1 cellular context compared by ENCODE assay signal in the genomic region with DNA sequence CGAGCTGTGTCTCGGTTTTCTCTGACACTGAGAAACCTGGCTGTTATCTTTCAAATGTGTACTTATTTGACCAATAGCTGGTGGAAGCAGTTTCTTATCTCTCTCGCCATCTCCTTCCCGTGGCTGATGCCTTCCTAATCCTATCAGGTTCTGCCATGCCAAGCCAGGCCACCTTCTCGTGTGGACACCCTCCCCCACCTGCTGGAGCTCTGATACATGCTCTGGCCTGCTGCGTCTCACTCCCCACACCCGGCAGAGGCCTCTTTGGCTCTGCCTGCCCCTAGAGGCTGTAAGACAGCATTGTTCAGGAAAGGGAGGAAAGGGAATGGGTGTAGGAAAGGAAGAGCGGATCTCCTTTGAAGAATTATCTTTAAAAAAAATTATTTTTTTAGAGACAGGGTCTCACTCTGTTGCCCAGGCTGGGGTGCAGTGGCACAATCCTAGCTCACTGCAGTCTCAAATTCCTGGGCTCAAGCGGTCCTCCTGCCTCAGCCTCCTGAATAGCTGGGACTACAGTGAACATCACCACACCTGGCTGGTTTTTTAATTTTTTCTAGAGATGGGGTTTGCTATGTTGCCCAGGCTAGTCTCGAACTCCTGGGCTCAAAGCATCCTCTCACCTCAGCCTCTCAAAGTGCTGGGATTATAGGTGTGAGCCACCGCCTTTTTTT.
TF ChIP-seq lines count a peak whose summit lies in the region.

No MANE protein-coding gene starts in this region.

TF ChIP-seq in HepG2, 621 proteins besides CTCF, POLR2A, EP300 and RAD21 (continued from another document and continues in another):
- TF ChIP-seq RFX3 (CRISPR knock-in tag; IDR thresholded peaks at IDR 0.05) = no peak
- TF ChIP-seq, protein P1, sequence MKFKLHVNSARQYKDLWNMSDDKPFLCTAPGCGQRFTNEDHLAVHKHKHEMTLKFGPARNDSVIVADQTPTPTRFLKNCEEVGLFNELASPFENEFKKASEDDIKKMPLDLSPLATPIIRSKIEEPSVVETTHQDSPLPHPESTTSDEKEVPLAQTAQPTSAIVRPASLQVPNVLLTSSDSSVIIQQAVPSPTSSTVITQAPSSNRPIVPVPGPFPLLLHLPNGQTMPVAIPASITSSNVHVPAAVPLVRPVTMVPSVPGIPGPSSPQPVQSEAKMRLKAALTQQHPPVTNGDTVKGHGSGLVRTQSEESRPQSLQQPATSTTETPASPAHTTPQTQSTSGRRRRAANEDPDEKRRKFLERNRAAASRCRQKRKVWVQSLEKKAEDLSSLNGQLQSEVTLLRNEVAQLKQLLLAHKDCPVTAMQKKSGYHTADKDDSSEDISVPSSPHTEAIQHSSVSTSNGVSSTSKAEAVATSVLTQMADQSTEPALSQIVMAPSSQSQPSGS (CRISPR knock-in tag; IDR thresholded peaks at IDR 0.05) = no peak
- no peak for TF ChIP-seq ZNF775 (CRISPR knock-in tag; IDR thresholded peaks at IDR 0.05; ENCODE audit: borderline replicate concordance)
- peak; percentile 81 for TF ChIP-seq ZSCAN9 (CRISPR knock-in tag; IDR thresholded peaks at IDR 0.05; ENCODE audit: borderline replicate concordance)
- TF ChIP-seq, protein P2, sequence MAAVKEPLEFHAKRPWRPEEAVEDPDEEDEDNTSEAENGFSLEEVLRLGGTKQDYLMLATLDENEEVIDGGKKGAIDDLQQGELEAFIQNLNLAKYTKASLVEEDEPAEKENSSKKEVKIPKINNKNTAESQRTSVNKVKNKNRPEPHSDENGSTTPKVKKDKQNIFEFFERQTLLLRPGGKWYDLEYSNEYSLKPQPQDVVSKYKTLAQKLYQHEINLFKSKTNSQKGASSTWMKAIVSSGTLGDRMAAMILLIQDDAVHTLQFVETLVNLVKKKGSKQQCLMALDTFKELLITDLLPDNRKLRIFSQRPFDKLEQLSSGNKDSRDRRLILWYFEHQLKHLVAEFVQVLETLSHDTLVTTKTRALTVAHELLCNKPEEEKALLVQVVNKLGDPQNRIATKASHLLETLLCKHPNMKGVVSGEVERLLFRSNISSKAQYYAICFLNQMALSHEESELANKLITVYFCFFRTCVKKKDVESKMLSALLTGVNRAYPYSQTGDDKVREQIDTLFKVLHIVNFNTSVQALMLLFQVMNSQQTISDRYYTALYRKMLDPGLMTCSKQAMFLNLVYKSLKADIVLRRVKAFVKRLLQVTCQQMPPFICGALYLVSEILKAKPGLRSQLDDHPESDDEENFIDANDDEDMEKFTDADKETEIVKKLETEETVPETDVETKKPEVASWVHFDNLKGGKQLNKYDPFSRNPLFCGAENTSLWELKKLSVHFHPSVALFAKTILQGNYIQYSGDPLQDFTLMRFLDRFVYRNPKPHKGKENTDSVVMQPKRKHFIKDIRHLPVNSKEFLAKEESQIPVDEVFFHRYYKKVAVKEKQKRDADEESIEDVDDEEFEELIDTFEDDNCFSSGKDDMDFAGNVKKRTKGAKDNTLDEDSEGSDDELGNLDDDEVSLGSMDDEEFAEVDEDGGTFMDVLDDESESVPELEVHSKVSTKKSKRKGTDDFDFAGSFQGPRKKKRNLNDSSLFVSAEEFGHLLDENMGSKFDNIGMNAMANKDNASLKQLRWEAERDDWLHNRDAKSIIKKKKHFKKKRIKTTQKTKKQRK (IDR thresholded peaks at IDR 0.05; ENCODE audit: low read length) = no peak
- no peak for TF ChIP-seq MED13 (CRISPR knock-in tag; IDR thresholded peaks at IDR 0.05)
- TF ChIP-seq NFKBIZ (CRISPR knock-in tag; IDR thresholded peaks at IDR 0.05) = no peak
- TF ChIP-seq ZNF850 (CRISPR knock-in tag; conservative IDR thresholded peaks at IDR 0.05) = no peak
- TF ChIP-seq TSC22D2 (CRISPR knock-in tag; IDR thresholded peaks at IDR 0.05; ENCODE audit: borderline replicate concordance) = 0 out of 2 replicates have a peak, but pooled peaks have one; percentile 64
- no peak for TF ChIP-seq RARA (CRISPR knock-in tag; IDR thresholded peaks at IDR 0.05)
- TF ChIP-seq NONO (IDR thresholded peaks at IDR 0.05) = no peak
- TF ChIP-seq NONO (CRISPR knock-in tag; conservative IDR thresholded peaks at IDR 0.05) = 0 out of 2 replicates have a peak, but pooled peaks have one; percentile 33
- TF ChIP-seq NCOR1 (IDR thresholded peaks at IDR 0.05; ENCODE audit: borderline replicate concordance, low read length) = no peak
- no peak for TF ChIP-seq MTF2 (CRISPR knock-in tag; IDR thresholded peaks at IDR 0.05; ENCODE audit: borderline replicate concordance)
- TF ChIP-seq ZFYVE20 (CRISPR knock-in tag; IDR thresholded peaks at IDR 0.05; ENCODE audit: borderline replicate concordance, low read depth) = no peak
- no peak for TF ChIP-seq PLRG1 (conservative IDR thresholded peaks at IDR 0.05)
- TF ChIP-seq, protein P3, sequence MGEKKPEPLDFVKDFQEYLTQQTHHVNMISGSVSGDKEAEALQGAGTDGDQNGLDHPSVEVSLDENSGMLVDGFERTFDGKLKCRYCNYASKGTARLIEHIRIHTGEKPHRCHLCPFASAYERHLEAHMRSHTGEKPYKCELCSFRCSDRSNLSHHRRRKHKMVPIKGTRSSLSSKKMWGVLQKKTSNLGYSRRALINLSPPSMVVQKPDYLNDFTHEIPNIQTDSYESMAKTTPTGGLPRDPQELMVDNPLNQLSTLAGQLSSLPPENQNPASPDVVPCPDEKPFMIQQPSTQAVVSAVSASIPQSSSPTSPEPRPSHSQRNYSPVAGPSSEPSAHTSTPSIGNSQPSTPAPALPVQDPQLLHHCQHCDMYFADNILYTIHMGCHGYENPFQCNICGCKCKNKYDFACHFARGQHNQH (CRISPR knock-in tag; IDR thresholded peaks at IDR 0.05) = no peak; the same call in 1 of the 2 replicates
- TF ChIP-seq ZNF788 (CRISPR knock-in tag; IDR thresholded peaks at IDR 0.05; ENCODE audit: borderline replicate concordance) = no peak; the same call in 1 of the 2 replicates
- TF ChIP-seq ISX (CRISPR knock-in tag; conservative IDR thresholded peaks at IDR 0.05) = no peak
- TF ChIP-seq, protein P4, sequence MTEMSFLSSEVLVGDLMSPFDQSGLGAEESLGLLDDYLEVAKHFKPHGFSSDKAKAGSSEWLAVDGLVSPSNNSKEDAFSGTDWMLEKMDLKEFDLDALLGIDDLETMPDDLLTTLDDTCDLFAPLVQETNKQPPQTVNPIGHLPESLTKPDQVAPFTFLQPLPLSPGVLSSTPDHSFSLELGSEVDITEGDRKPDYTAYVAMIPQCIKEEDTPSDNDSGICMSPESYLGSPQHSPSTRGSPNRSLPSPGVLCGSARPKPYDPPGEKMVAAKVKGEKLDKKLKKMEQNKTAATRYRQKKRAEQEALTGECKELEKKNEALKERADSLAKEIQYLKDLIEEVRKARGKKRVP (CRISPR knock-in tag; IDR thresholded peaks at IDR 0.05) = no peak
- 0 out of 2 replicates have a peak, but pooled peaks have one; percentile 52 for TF ChIP-seq ZNF619 (CRISPR knock-in tag; IDR thresholded peaks at IDR 0.05)
- no peak for TF ChIP-seq ZFP36 (IDR thresholded peaks at IDR 0.05; ENCODE audit: borderline replicate concordance, low read depth, low read length, partially characterized antibody)
- TF ChIP-seq ZC3H4 (CRISPR knock-in tag; IDR thresholded peaks at IDR 0.05; ENCODE audit: borderline replicate concordance) = peak; percentile 27; the same call in 1 of the 2 replicates
- TF ChIP-seq GLI4 (CRISPR knock-in tag; IDR thresholded peaks at IDR 0.05; ENCODE audit: borderline replicate concordance) = no peak
- no peak for TF ChIP-seq ZNF264 (CRISPR knock-in tag; IDR thresholded peaks at IDR 0.05)
- no peak for TF ChIP-seq ZNF296 (CRISPR knock-in tag; conservative IDR thresholded peaks at IDR 0.05)
- TF ChIP-seq, protein P5, sequence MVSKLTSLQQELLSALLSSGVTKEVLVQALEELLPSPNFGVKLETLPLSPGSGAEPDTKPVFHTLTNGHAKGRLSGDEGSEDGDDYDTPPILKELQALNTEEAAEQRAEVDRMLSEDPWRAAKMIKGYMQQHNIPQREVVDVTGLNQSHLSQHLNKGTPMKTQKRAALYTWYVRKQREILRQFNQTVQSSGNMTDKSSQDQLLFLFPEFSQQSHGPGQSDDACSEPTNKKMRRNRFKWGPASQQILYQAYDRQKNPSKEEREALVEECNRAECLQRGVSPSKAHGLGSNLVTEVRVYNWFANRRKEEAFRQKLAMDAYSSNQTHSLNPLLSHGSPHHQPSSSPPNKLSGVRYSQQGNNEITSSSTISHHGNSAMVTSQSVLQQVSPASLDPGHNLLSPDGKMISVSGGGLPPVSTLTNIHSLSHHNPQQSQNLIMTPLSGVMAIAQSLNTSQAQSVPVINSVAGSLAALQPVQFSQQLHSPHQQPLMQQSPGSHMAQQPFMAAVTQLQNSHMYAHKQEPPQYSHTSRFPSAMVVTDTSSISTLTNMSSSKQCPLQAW (CRISPR knock-in tag; IDR thresholded peaks at IDR 0.05) = peak; percentile 32; the same call in 1 of the 2 replicates
- TF ChIP-seq, protein P6, sequence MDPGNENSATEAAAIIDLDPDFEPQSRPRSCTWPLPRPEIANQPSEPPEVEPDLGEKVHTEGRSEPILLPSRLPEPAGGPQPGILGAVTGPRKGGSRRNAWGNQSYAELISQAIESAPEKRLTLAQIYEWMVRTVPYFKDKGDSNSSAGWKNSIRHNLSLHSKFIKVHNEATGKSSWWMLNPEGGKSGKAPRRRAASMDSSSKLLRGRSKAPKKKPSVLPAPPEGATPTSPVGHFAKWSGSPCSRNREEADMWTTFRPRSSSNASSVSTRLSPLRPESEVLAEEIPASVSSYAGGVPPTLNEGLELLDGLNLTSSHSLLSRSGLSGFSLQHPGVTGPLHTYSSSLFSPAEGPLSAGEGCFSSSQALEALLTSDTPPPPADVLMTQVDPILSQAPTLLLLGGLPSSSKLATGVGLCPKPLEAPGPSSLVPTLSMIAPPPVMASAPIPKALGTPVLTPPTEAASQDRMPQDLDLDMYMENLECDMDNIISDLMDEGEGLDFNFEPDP (CRISPR knock-in tag; conservative IDR thresholded peaks at IDR 0.05) = no peak
- peak; percentile 65; the same call in 1 of the 2 replicates for TF ChIP-seq RCOR2 (CRISPR knock-in tag; IDR thresholded peaks at IDR 0.05)
- TF ChIP-seq GATAD2A (CRISPR knock-in tag; IDR thresholded peaks at IDR 0.05) = peak; percentile 69
- TF ChIP-seq RBM22 (optimal IDR thresholded peaks at IDR 0.05; ENCODE audit: low read length) = peak; percentile 17
- TF ChIP-seq MXD4 (CRISPR knock-in tag; IDR thresholded peaks at IDR 0.05) = peak; percentile 61; the same call in 1 of the 2 replicates
- no peak for TF ChIP-seq MIXL1 (CRISPR knock-in tag; IDR thresholded peaks at IDR 0.05)
- TF ChIP-seq, protein P7, sequence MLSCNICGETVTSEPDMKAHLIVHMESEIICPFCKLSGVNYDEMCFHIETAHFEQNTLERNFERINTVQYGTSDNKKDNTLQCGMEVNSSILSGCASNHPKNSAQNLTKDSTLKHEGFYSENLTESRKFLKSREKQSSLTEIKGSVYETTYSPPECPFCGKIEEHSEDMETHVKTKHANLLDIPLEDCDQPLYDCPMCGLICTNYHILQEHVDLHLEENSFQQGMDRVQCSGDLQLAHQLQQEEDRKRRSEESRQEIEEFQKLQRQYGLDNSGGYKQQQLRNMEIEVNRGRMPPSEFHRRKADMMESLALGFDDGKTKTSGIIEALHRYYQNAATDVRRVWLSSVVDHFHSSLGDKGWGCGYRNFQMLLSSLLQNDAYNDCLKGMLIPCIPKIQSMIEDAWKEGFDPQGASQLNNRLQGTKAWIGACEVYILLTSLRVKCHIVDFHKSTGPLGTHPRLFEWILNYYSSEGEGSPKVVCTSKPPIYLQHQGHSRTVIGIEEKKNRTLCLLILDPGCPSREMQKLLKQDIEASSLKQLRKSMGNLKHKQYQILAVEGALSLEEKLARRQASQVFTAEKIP (CRISPR knock-in tag; IDR thresholded peaks at IDR 0.05; ENCODE audit: borderline replicate concordance) = no peak
- TF ChIP-seq, protein P8, sequence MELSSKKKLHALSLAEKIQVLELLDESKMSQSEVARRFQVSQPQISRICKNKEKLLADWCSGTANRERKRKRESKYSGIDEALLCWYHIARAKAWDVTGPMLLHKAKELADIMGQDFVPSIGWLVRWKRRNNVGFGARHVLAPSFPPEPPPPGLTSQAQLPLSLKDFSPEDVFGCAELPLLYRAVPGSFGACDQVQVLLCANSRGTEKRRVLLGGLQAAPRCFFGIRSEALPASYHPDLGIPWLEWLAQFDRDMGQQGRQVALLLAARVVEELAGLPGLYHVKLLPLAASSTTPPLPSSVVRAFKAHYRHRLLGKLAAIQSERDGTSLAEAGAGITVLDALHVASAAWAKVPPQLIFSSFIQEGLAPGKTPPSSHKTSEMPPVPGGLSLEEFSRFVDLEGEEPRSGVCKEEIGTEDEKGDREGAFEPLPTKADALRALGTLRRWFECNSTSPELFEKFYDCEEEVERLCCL (CRISPR knock-in tag; IDR thresholded peaks at IDR 0.05; ENCODE audit: borderline replicate concordance) = no peak
- TF ChIP-seq, protein P9, sequence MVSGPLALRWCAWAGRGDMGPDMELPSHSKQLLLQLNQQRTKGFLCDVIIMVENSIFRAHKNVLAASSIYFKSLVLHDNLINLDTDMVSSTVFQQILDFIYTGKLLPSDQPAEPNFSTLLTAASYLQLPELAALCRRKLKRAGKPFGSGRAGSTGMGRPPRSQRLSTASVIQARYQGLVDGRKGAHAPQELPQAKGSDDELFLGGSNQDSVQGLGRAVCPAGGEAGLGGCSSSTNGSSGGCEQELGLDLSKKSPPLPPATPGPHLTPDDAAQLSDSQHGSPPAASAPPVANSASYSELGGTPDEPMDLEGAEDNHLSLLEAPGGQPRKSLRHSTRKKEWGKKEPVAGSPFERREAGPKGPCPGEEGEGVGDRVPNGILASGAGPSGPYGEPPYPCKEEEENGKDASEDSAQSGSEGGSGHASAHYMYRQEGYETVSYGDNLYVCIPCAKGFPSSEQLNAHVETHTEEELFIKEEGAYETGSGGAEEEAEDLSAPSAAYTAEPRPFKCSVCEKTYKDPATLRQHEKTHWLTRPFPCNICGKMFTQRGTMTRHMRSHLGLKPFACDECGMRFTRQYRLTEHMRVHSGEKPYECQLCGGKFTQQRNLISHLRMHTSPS (CRISPR knock-in tag; IDR thresholded peaks at IDR 0.05; ENCODE audit: low read depth) = no peak
- TF ChIP-seq ZFP82 (CRISPR knock-in tag; IDR thresholded peaks at IDR 0.05; ENCODE audit: borderline replicate concordance) = no peak
- TF ChIP-seq CREM (IDR thresholded peaks at IDR 0.05) = no peak
- TF ChIP-seq CREM (CRISPR knock-in tag; IDR thresholded peaks at IDR 0.05) = no peak
- TF ChIP-seq JARID2 (CRISPR knock-in tag; IDR thresholded peaks at IDR 0.05; ENCODE audit: insufficient replicate concordance) = no peak
- TF ChIP-seq ZNF292 (CRISPR knock-in tag; IDR thresholded peaks at IDR 0.05; ENCODE audit: borderline replicate concordance, low read depth) = no peak
- peak; percentile 36 for TF ChIP-seq HNRNPH1 (optimal IDR thresholded peaks at IDR 0.05; ENCODE audit: low read depth, low read length)
- no peak for TF ChIP-seq ZNF354B (CRISPR knock-in tag; IDR thresholded peaks at IDR 0.05)
